11 cellular contexts compared by ENCODE assay signal in the genomic region with DNA sequence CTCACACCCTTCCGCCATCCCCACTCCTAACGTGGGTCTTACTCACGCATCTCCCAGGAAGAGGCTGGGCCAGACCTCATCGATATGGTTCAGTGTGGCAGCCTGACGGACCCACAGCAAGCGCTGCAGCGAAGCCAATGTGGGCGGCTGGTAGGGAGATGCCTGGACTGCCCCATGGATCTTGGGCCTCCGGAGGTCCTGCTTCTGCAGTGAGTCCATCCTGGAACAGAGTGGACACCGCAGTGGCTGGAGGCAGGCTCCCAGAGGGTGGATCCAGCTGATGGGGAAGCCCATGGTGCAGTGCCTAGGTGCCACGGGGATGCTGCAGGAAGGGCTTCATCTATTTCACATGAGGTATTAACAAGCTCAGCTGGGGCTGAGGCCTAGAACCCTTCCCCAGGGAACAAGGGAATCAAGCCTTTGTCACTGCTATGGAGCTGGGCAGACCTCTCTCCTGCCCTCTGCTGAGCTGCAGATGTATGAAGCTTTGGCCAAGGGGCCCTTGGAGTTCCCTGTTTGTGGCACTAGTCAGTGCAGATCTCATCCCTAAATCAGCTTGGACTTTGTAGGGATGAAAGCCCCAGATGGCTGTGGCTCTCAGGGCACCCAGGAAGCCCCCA. TPM values are rescaled to one million over a fixed set of nuclear protein-coding genes. Genes with fewer than 3 reads are reported as not detected.
DNase-seq lines count a peak whose midpoint lies in the region; ATAC-seq lines count a peak whose summit lies in the region.
"Had no signal": no experiment of that assay in that cellular context is flagged by ENCODE, and none has a peak within 500 bp of the region (broad histone marks: within the 10 kb centered on the region; RNA-seq: fewer than 3 reads in every experiment).

No MANE protein-coding gene starts in this region.

- no peak overlapping the region for H3K4me3 Mint-ChIP-seq in CD4-positive, alpha-beta memory T cell
- H3K4me3 Mint-ChIP-seq: activated T-helper 1 cell treated with anti-CD3 and anti-CD28 coated beads, Interleukin-12 subunit alpha, Interleukin-12 subunit beta, Interleukin-2, Interleukin-4 antibody, amounts not matched to agents 30 ng/mL and 10 ng/mL and 1 ng/mL, durations not matched to agents 14 hours and 24 hours and 36 hours had no signal

- H2AFZ ChIP-seq in GM23248 = no peak overlapping the region

- intact Hi-C loops in CD4-positive, alpha-beta memory T cell (cut with micrococcal nuclease) = no loop called here

- H3K27me3 Mint-ChIP-seq in CD4-positive, alpha-beta memory T cell = no peaks in the 10 kb centered on the region

- WGBS in GM23248 (ENCODE audit: low coverage in 1 of 2, low lambda C conversion rate in 2 of 2, missing lambda C conversion rate in 2 of 2), 2 experiments = 89 to 90% methylated on average over 11 of the region's 11 CpGs

- no peak overlapping the region for H3K4me2 ChIP-seq in GM23248 (ENCODE audit: unreplicated experiment)

- H3K4me3 ChIP-seq in GM23248 = no peak overlapping the region
- no peak overlapping the region for H3K4me3 ChIP-seq in CD4-positive, alpha-beta memory T cell (ENCODE audit: low read length in 2 of 2)
- H3K4me3 ChIP-seq: SJSA1 had no signal

- no peaks in the 10 kb centered on the region for H3K79me2 ChIP-seq in GM23248 (ENCODE audit: insufficient read depth)

- H3K4me1 ChIP-seq in GM23248 (ENCODE audit: insufficient read depth) = no peaks in the 10 kb centered on the region
- peaks cover 7% of the 10 kb centered on the region for H3K4me1 ChIP-seq in CD4-positive, alpha-beta memory T cell (ENCODE audit: insufficient read depth, low read length)
- H3K4me1 ChIP-seq: SJSA1 had no signal

- H3K27me3 ChIP-seq in GM23248 (replicated peaks; ENCODE audit: insufficient read depth) = no peaks in the 10 kb centered on the region
- no peaks in the 10 kb centered on the region for H3K27me3 ChIP-seq in CD4-positive, alpha-beta memory T cell (ENCODE audit: insufficient read depth, low read length)
- H3K27me3 ChIP-seq: SJSA1 had no signal

- no peaks in the 10 kb centered on the region for H3K36me3 Mint-ChIP-seq in CD4-positive, alpha-beta memory T cell

- no peak for ATAC-seq in GM18861 (IDR thresholded peaks at IDR 0.05; ENCODE audit: unreplicated experiment)

- CTCF ChIA-PET in CD4-positive, alpha-beta memory T cell (lab: Charles Lee; ENCODE audit: partially characterized antibody) = interaction anchor here (0.8 to 4.6 kb wide), 9 partner anchors 13 to 948 kb away, joined by 3 to 47 read pairs (median 4); a partner anchor contains a TSS

- H3K4me1 Mint-ChIP-seq in CD4-positive, alpha-beta memory T cell = peaks cover 0 to 5% (median 0%) of the 10 kb centered on the region in 4 donors

- POLR2A ChIA-PET in CD4-positive, alpha-beta memory T cell (lab: Charles Lee; ENCODE audit: partially characterized antibody) = no interaction called here

- H4K20me1 ChIP-seq in GM23248 (ENCODE audit: insufficient read depth) = no peaks in the 10 kb centered on the region

- DNase-seq in AG20443 (ENCODE audit: low spot score) = peak; percentile 61
- peak; percentile 52 for DNase-seq in GM23248
- peak; percentile 8 for DNase-seq in SW480 (ENCODE audit: low spot score)
- DNase-seq in hepatic stellate cell (ENCODE audit: low spot score) = peak; percentile 50
- DNase-seq in epidermal melanocyte (ENCODE audit: insufficient read length, low spot score) = no peak
- DNase-seq in CD4-positive, alpha-beta memory T cell = no peak
- no peak for DNase-seq in anterior cingulate cortex (lab: John Stamatoyannopoulos, UW)
- DNase-seq: foreskin melanocyte had no signal

- in situ Hi-C loops in GM23248 (cut with MboI) = no loop called here

- no peaks in the 10 kb centered on the region for H3K9me3 ChIP-seq in GM23248 (ENCODE audit: low read depth)
- H3K9me3 ChIP-seq in CD4-positive, alpha-beta memory T cell (ENCODE audit: control insufficient read depth in 1 of 2, low read length in 2 of 2) = no peaks in the 10 kb centered on the region
- H3K9me3 ChIP-seq: SJSA1 had no signal

- H3K9me3 Mint-ChIP-seq in CD4-positive, alpha-beta memory T cell = no peaks in the 10 kb centered on the region
- H3K9me3 Mint-ChIP-seq: activated T-helper 1 cell treated with anti-CD3 and anti-CD28 coated beads, Interleukin-12 subunit alpha, Interleukin-12 subunit beta, Interleukin-2, Interleukin-4 antibody, amounts not matched to agents 30 ng/mL and 10 ng/mL and 1 ng/mL, durations not matched to agents 14 hours and 24 hours and 36 hours had no signal

- H3K9ac ChIP-seq in GM23248 = no peak overlapping the region

- H3K36me3 ChIP-seq in GM23248 (ENCODE audit: low read depth) = no peaks in the 10 kb centered on the region
- H3K36me3 ChIP-seq in CD4-positive, alpha-beta memory T cell (ENCODE audit: insufficient read depth, low read length) = no peaks in the 10 kb centered on the region
- H3K36me3 ChIP-seq: SJSA1 had no signal

- no peaks in the 10 kb centered on the region for H3K9me2 ChIP-seq in GM23248 (ENCODE audit: insufficient read depth)

- H3K27ac Mint-ChIP-seq in CD4-positive, alpha-beta memory T cell = no peak overlapping the region
- H3K27ac Mint-ChIP-seq: activated T-helper 1 cell treated with anti-CD3 and anti-CD28 coated beads, Interleukin-12 subunit alpha, Interleukin-12 subunit beta, Interleukin-2, Interleukin-4 antibody, amounts not matched to agents 30 ng/mL and 10 ng/mL and 1 ng/mL, durations not matched to agents 14 hours and 24 hours and 36 hours had no signal

- no peak overlapping the region for H3K27ac ChIP-seq in GM23248
- no peak overlapping the region for H3K27ac ChIP-seq in CD4-positive, alpha-beta memory T cell (ENCODE audit: low read depth, low read length)
- H3K27ac ChIP-seq: SJSA1 had no signal

- H3F3A ChIP-seq in GM23248 (ENCODE audit: insufficient read depth) = no peaks in the 10 kb centered on the region

RNA-seq across cellular contexts. Expression of a gene that starts 13.7 kb away (rescaled TPM):
- 30.5 and 31.5 TPM in 2 replicates for total RNA-seq in GM23248 (2014; rRNA removed; shearing (Covaris generic))
- 16.8 and 16.9 TPM in 2 replicates for polyA plus RNA-seq in GM23248 (2016; fragmentation: Nextera tagmentation; extraction: Ambion mirVana)
- 10 to 100 TPM; 17.9 to 20.6 TPM for total RNA-seq in CD4-positive, alpha-beta memory T cell
- polyA plus RNA-seq in CD4-positive, alpha-beta memory T cell = 10 to 100 TPM in 1 of 2 donors, 1 to 10 TPM in 1; 6.9 to 10.8 TPM

Comparison
In these comparisons a context has a peak if more than half of its experiments do, and no peak if none do; other contexts are left out.
1. DNase-seq: peak in AG20443 (single experiment), GM23248 (single experiment), SW480 (single experiment) and hepatic stellate cell (single experiment); none in epidermal melanocyte (single experiment), CD4-positive, alpha-beta memory T cell (0 of 5) and anterior cingulate cortex (0 of 58).